Comparison of ENCODE assay signal across 32 cellular contexts in genomic region chr10:120823251-120823650, GRCh38.
"Had no signal": no experiment of that assay in that cellular context is flagged by ENCODE, and none has a peak within 500 bp of the region (broad histone marks: within the 10 kb centered on the region; RNA-seq: fewer than 3 reads in every experiment).

No MANE protein-coding gene starts in this region.

- DNase-seq: activated CD4-positive, alpha-beta T cell treated with anti-CD3 and anti-CD28 coated beads for 4 hours; activated CD4-positive, alpha-beta T cell treated with anti-CD3 and anti-CD28 coated beads, Interleukin-2, amount 50 U/mL, for 48 hours; activated CD8-positive, alpha-beta memory T cell treated with anti-CD3 and anti-CD28 coated beads for 24 hours; activated effector memory CD4-positive, alpha-beta T cell treated with anti-CD3 and anti-CD28 coated beads, Interleukin-2, amount 50 U/mL, for 16 hours; activated naive CD4-positive, alpha-beta T cell treated with anti-CD3 and anti-CD28 coated beads for 36 hours; activated naive CD8-positive, alpha-beta T cell treated with anti-CD3 and anti-CD28 coated beads for 36 hours; activated T-cell treated with anti-CD3 and anti-CD28 coated beads, Interleukin-2, amount 50 U/mL, for 1 hour; cerebellar nuclear complex; dorsolateral prefrontal cortex; effector memory CD4-positive, alpha-beta T cell; erythroblast; hippocampal formation; left cardiac atrium; left ventricle myocardium superior; mammary epithelial cell; ovary; retina; small intestine; stimulated activated CD4-positive, alpha-beta T cell treated with anti-CD3 and anti-CD28 coated beads, Interleukin-4, amount 100 ng/mL, for 4 hours; stimulated activated CD8-positive, alpha-beta memory T cell treated with anti-CD3 and anti-CD28 coated beads, Interleukin-4, amount 100 ng/mL, for 48 hours; stimulated activated naive CD8-positive, alpha-beta T cell treated with anti-CD3 and anti-CD28 coated beads, Interleukin-15, amount 100 ng/mL, for 72 hours; substantia nigra had no signal

- H3K9me3 ChIP-seq: ascending aorta, gastroesophageal sphincter, ovary, upper lobe of left lung, vagina had no signal

- H3K9me3 Mint-ChIP-seq: activated naive CD4-positive, alpha-beta T cell treated with anti-CD3 and anti-CD28 coated beads for 36 hours; activated naive CD8-positive, alpha-beta T cell treated with anti-CD3 and anti-CD28 coated beads for 36 hours; activated T-helper 1 cell treated with anti-CD3 and anti-CD28 coated beads, Interleukin-12 subunit alpha, Interleukin-12 subunit beta, Interleukin-2, Interleukin-4 antibody, amounts not matched to agents 30 ng/mL and 10 ng/mL and 1 ng/mL, durations not matched to agents 14 hours and 24 hours and 36 hours; natural killer cell treated with Interleukin-12 subunit alpha and Interleukin-12 subunit beta and Interleukin-15 and Interleukin-18, amount 100 ng/mL, for 72 hours; stimulated activated memory B cell treated with anti-CD40 and anti-IgM and Interleukin-4, amounts not matched to agents 10 μg/mL and 1 μg/mL and 100 μg/mL, for 72 hours; stimulated activated naive CD8-positive, alpha-beta T cell treated with anti-CD3 and anti-CD28 coated beads, Interleukin-15, amount 100 ng/mL, for 72 hours had no signal

- H3K27me3 ChIP-seq: ascending aorta, dorsolateral prefrontal cortex, gastroesophageal sphincter, ovary, upper lobe of left lung, vagina had no signal

- H3K4me3 Mint-ChIP-seq: activated naive CD4-positive, alpha-beta T cell treated with anti-CD3 and anti-CD28 coated beads for 36 hours; activated naive CD8-positive, alpha-beta T cell treated with anti-CD3 and anti-CD28 coated beads for 36 hours; activated T-helper 1 cell treated with anti-CD3 and anti-CD28 coated beads, Interleukin-12 subunit alpha, Interleukin-12 subunit beta, Interleukin-2, Interleukin-4 antibody, amounts not matched to agents 30 ng/mL and 10 ng/mL and 1 ng/mL, durations not matched to agents 14 hours and 24 hours and 36 hours; natural killer cell treated with Interleukin-12 subunit alpha and Interleukin-12 subunit beta and Interleukin-15 and Interleukin-18, amount 100 ng/mL, for 72 hours; stimulated activated memory B cell treated with anti-CD40 and anti-IgM and Interleukin-4, amounts not matched to agents 10 μg/mL and 1 μg/mL and 100 μg/mL, for 72 hours; stimulated activated naive CD8-positive, alpha-beta T cell treated with anti-CD3 and anti-CD28 coated beads, Interleukin-15, amount 100 ng/mL, for 72 hours had no signal

- H3K36me3 ChIP-seq: ascending aorta, gastroesophageal sphincter, ovary, upper lobe of left lung, vagina had no signal

- ATAC-seq: gastroesophageal sphincter; left cardiac atrium; left ventricle myocardium superior; natural killer cell treated with Interleukin-12 subunit alpha and Interleukin-12 subunit beta and Interleukin-15 and Interleukin-18, amount 100 ng/mL, for 72 hours; sciatic nerve; stimulated activated memory B cell treated with anti-CD40 and anti-IgM and Interleukin-4, amounts not matched to agents 10 μg/mL and 1 μg/mL and 100 μg/mL, for 72 hours; stimulated activated naive CD8-positive, alpha-beta T cell treated with anti-CD3 and anti-CD28 coated beads, Interleukin-15, amount 100 ng/mL, for 72 hours had no signal

- H3K36me3 Mint-ChIP-seq: activated naive CD8-positive, alpha-beta T cell treated with anti-CD3 and anti-CD28 coated beads for 36 hours; natural killer cell treated with Interleukin-12 subunit alpha and Interleukin-12 subunit beta and Interleukin-15 and Interleukin-18, amount 100 ng/mL, for 72 hours; stimulated activated memory B cell treated with anti-CD40 and anti-IgM and Interleukin-4, amounts not matched to agents 10 μg/mL and 1 μg/mL and 100 μg/mL, for 72 hours had no signal

- H3K4me3 ChIP-seq: ascending aorta, coronary artery, dorsolateral prefrontal cortex, gastroesophageal sphincter, ovary, upper lobe of left lung, vagina had no signal

- H3K4me1 Mint-ChIP-seq: activated naive CD8-positive, alpha-beta T cell treated with anti-CD3 and anti-CD28 coated beads for 36 hours; stimulated activated naive CD8-positive, alpha-beta T cell treated with anti-CD3 and anti-CD28 coated beads, Interleukin-15, amount 100 ng/mL, for 72 hours had no signal

- H3K27ac ChIP-seq: ascending aorta, coronary artery, dorsolateral prefrontal cortex, gastroesophageal sphincter, ovary, upper lobe of left lung, vagina had no signal

- H3K4me1 ChIP-seq: ascending aorta, gastroesophageal sphincter, upper lobe of left lung, vagina had no signal

- H3K27me3 Mint-ChIP-seq: stimulated activated memory B cell treated with anti-CD40 and anti-IgM and Interleukin-4, amounts not matched to agents 10 μg/mL and 1 μg/mL and 100 μg/mL, for 72 hours had no signal

- H3K27ac Mint-ChIP-seq: activated naive CD4-positive, alpha-beta T cell treated with anti-CD3 and anti-CD28 coated beads for 36 hours; activated naive CD8-positive, alpha-beta T cell treated with anti-CD3 and anti-CD28 coated beads for 36 hours; activated T-helper 1 cell treated with anti-CD3 and anti-CD28 coated beads, Interleukin-12 subunit alpha, Interleukin-12 subunit beta, Interleukin-2, Interleukin-4 antibody, amounts not matched to agents 30 ng/mL and 10 ng/mL and 1 ng/mL, durations not matched to agents 14 hours and 24 hours and 36 hours; natural killer cell treated with Interleukin-12 subunit alpha and Interleukin-12 subunit beta and Interleukin-15 and Interleukin-18, amount 100 ng/mL, for 72 hours; progenitor cell of endocrine pancreas; stimulated activated memory B cell treated with anti-CD40 and anti-IgM and Interleukin-4, amounts not matched to agents 10 μg/mL and 1 μg/mL and 100 μg/mL, for 72 hours; stimulated activated naive CD8-positive, alpha-beta T cell treated with anti-CD3 and anti-CD28 coated beads, Interleukin-15, amount 100 ng/mL, for 72 hours had no signal
